Comparison of ENCODE assay signal across 23 cellular contexts in genomic region chr2:140696449-140696848, GRCh38.
A peak's percentile ranks its signal among the peaks of the same experiment; 100 is the strongest.
DNase-seq lines count a peak whose midpoint lies in the region; ATAC-seq and TF ChIP-seq lines count a peak whose summit lies in the region.
"Had no signal": no experiment of that assay in that cellular context is flagged by ENCODE, and none has a peak within 500 bp of the region (broad histone marks: within the 10 kb centered on the region; RNA-seq: fewer than 3 reads in every experiment).

No MANE protein-coding gene starts in this region.

- no peak overlapping the region for H4K8ac ChIP-seq in H9 (replicated peaks; ENCODE audit: insufficient read length, low read depth, low read length)

- no peak overlapping the region for H3K4me2 ChIP-seq in H9 (ENCODE audit: insufficient read depth, insufficient read length, low read length)
- H3K4me2 ChIP-seq in Karpas-422 (ENCODE audit: low read depth, low read length, poor library complexity, severe bottlenecking), result no peak overlapping the region
- H3K4me2 ChIP-seq: BLaER1 had no signal

- peak in 2 of 3 experiments; percentile 10 to 46 for DNase-seq in NCI-H1417 (lab: John Stamatoyannopoulos, UW)
- no peak for DNase-seq in NCI-H1417 treated with DMSO at 0.1 percent for 48 hours (lab: John Stamatoyannopoulos, UW)
- peak; percentile 38 for DNase-seq in H9
- peak; percentile 40 for DNase-seq in kidney tubule cell (ENCODE audit: low spot score)
- no peak for DNase-seq in CD8-positive, alpha-beta T cell
- no peak for DNase-seq in Karpas-422
- DNase-seq: activated CD4-positive, alpha-beta T cell treated with anti-CD3 and anti-CD28 coated beads, Interleukin-2, amount 10 ng/mL, durations not matched to agents 24 days and 14 days; activated CD8-positive, alpha-beta memory T cell treated with anti-CD3 and anti-CD28 coated beads, Interleukin-2, amount 50 U/mL, for 4 hours; activated effector memory CD4-positive, alpha-beta T cell treated with anti-CD3 and anti-CD28 coated beads, Interleukin-2, amount 50 U/mL, for 16 hours; adrenal gland; DMS153; foreskin melanocyte; HFFc6; left ventricle myocardium inferior; NCI-H1436 treated with DMSO at 0.1 percent for 48 hours; NCI-H226; SW 1271 had no signal

- no peak overlapping the region for H2BK12ac ChIP-seq in H9 (ENCODE audit: insufficient read length, low read depth, low read length)

- peak; percentile 30; the same call in 1 of the 3 replicates for TF ChIP-seq CTCF in H9 (conservative IDR thresholded peaks at IDR 0.05)
- peak; percentile 82 for TF ChIP-seq CTCF in VCaP (conservative IDR thresholded peaks at IDR 0.05)
- no peak for TF ChIP-seq CTCF in CD8-positive, alpha-beta T cell (IDR thresholded peaks at IDR 0.05)

- no peak overlapping the region for H2AK5ac ChIP-seq in H9 (ENCODE audit: insufficient read length, low read length)

- H3K79me2 ChIP-seq in H9 (ENCODE audit: insufficient read depth, low read length) (no peaks in the 10 kb centered on the region), Karpas-422 (ENCODE audit: low read length) (no peaks in the 10 kb centered on the region)

- H3K23ac ChIP-seq in H9 (ENCODE audit: insufficient read length, low read depth, low read length), result no peak overlapping the region

- H3K9me2 ChIP-seq in Karpas-422 (replicated peaks; ENCODE audit: insufficient read depth, low read length), result no peaks in the 10 kb centered on the region

- H2BK20ac ChIP-seq in H9 (ENCODE audit: low read depth, low read length, poor library complexity, severe bottlenecking), result no peak overlapping the region

- no peak overlapping the region for H3T11ph ChIP-seq in H9 (ENCODE audit: low read length)

- intact Hi-C loops in CD8-positive, alpha-beta T cell (cut with DNase I, micrococcal nuclease), result no loop called here

- H3K14ac ChIP-seq in H9 (ENCODE audit: insufficient read depth, low read length), result no peak overlapping the region

- no CpG with 5 or more reads among the region's 3 CpGs for WGBS in H9 (ENCODE audit: extremely low coverage, insufficient read length, low lambda C conversion rate)

- H3K27ac ChIP-seq in H9 (ENCODE audit: insufficient read length, low read depth, low read length) (no peak overlapping the region), VCaP (no peak overlapping the region), Karpas-422 (ENCODE audit: low read length) (no peak overlapping the region)
- H3K27ac ChIP-seq in CD8-positive, alpha-beta T cell (ENCODE audit: low read depth, low read length), result no peak overlapping the region
- H3K27ac ChIP-seq: adrenal gland, BLaER1, epithelial cell of prostate, left ventricle myocardium inferior had no signal

- H3K4me3 Mint-ChIP-seq in H9, result no peak overlapping the region
- no peak overlapping the region for H3K4me3 Mint-ChIP-seq in CD8-positive, alpha-beta T cell
- H3K4me3 Mint-ChIP-seq: activated CD4-positive, alpha-beta T cell treated with anti-CD3 and anti-CD28 coated beads, Interleukin-2, amount 10 ng/mL, durations not matched to agents 24 days and 14 days; dendritic cell treated with granulocyte-macrophage colony-stimulating factor and Interleukin-4, amounts not matched to agents 40 ng/mL and 50 ng/mL, for 4 days; HFFc6 had no signal

- H3K27me3 Mint-ChIP-seq in H9 (ENCODE audit: low read depth), result no peaks in the 10 kb centered on the region
- no peaks in the 10 kb centered on the region for H3K27me3 Mint-ChIP-seq in CD8-positive, alpha-beta T cell (ENCODE audit: low read depth)
- H3K27me3 Mint-ChIP-seq: activated CD4-positive, alpha-beta T cell treated with anti-CD3 and anti-CD28 coated beads, Interleukin-2, amount 10 ng/mL, durations not matched to agents 24 days and 14 days; dendritic cell treated with granulocyte-macrophage colony-stimulating factor and Interleukin-4, amounts not matched to agents 40 ng/mL and 50 ng/mL, for 4 days had no signal

- H2BK120ac ChIP-seq in H9 (ENCODE audit: low read depth, low read length, poor library complexity, severe bottlenecking), result no peak overlapping the region

- no peak overlapping the region for H3K4me3 ChIP-seq in CD8-positive, alpha-beta T cell (ENCODE audit: low read depth, low read length)
- no peak overlapping the region for H3K4me3 ChIP-seq in Karpas-422 (ENCODE audit: low read length)
- H3K4me3 ChIP-seq: adrenal gland, BLaER1, left ventricle myocardium inferior had no signal

- H3K4ac ChIP-seq in H9 (ENCODE audit: low read depth, low read length), result no peak overlapping the region

- no peak overlapping the region for H2AFZ ChIP-seq in H9 (ENCODE audit: low read length)
- no peak overlapping the region for H2AFZ ChIP-seq in Karpas-422 (ENCODE audit: low read length)

- no peaks in the 10 kb centered on the region for H3K4me1 Mint-ChIP-seq in H9
- no peaks in the 10 kb centered on the region for H3K4me1 Mint-ChIP-seq in CD8-positive, alpha-beta T cell (ENCODE audit: low read depth)
- H3K4me1 Mint-ChIP-seq: activated CD4-positive, alpha-beta T cell treated with anti-CD3 and anti-CD28 coated beads, Interleukin-2, amount 10 ng/mL, durations not matched to agents 24 days and 14 days had no signal

- POLR2A ChIA-PET in CD8-positive, alpha-beta T cell (lab: Charles Lee), result no interaction called here

- no peaks in the 10 kb centered on the region for H3K27me3 ChIP-seq in H9 (ENCODE audit: insufficient read depth, low read length)
- H3K27me3 ChIP-seq in CD8-positive, alpha-beta T cell (ENCODE audit: insufficient read depth, low read length), result no peaks in the 10 kb centered on the region
- no peaks in the 10 kb centered on the region for H3K27me3 ChIP-seq in Karpas-422 (ENCODE audit: low read length)
- H3K27me3 ChIP-seq: adrenal gland, BLaER1 had no signal

- H3K36me3 ChIP-seq in CD8-positive, alpha-beta T cell (ENCODE audit: insufficient read depth, low read length), result no peaks in the 10 kb centered on the region
- H3K36me3 ChIP-seq in Karpas-422 (ENCODE audit: insufficient read depth, low read length), result no peaks in the 10 kb centered on the region
- H3K36me3 ChIP-seq: adrenal gland, BLaER1, left ventricle myocardium inferior had no signal

- no peak for ATAC-seq in HG02623 (IDR thresholded peaks at IDR 0.05; ENCODE audit: unreplicated experiment)
- ATAC-seq in CD8-positive, alpha-beta T cell, result no peak
- ATAC-seq: Right ventricle myocardium inferior had no signal

- H4K20me1 ChIP-seq in H9 (ENCODE audit: control insufficient read depth, insufficient read depth, insufficient read length) (no peaks in the 10 kb centered on the region), Karpas-422 (ENCODE audit: insufficient read depth, low read depth, low read length) (no peaks in the 10 kb centered on the region)
- H4K20me1 ChIP-seq: BLaER1 had no signal

- H3K9ac ChIP-seq in H9 (ENCODE audit: extremely low read depth, insufficient read length, low read length) (no peak overlapping the region), Karpas-422 (ENCODE audit: low read length) (no peak overlapping the region)
- H3K9ac ChIP-seq: BLaER1 had no signal

- no peak overlapping the region for H2BK15ac ChIP-seq in H9 (ENCODE audit: low read depth, low read length)

- no peak overlapping the region for H3K18ac ChIP-seq in H9 (ENCODE audit: insufficient read length, low read depth, low read length)

- no peaks in the 10 kb centered on the region for H3K23me2 ChIP-seq in H9 (ENCODE audit: insufficient read length, low read depth, low read length, poor library complexity, severe bottlenecking)

- no peaks in the 10 kb centered on the region; a peak in 1 of 5 replicates for H3K9me3 Mint-ChIP-seq in H9
- peaks cover 4% of the 10 kb centered on the region for H3K9me3 Mint-ChIP-seq in CD8-positive, alpha-beta T cell
- H3K9me3 Mint-ChIP-seq: activated CD4-positive, alpha-beta T cell treated with anti-CD3 and anti-CD28 coated beads, Interleukin-2, amount 10 ng/mL, durations not matched to agents 24 days and 14 days; dendritic cell treated with granulocyte-macrophage colony-stimulating factor and Interleukin-4, amounts not matched to agents 40 ng/mL and 50 ng/mL, for 4 days had no signal

- CTCF ChIA-PET in CD8-positive, alpha-beta T cell (lab: Charles Lee), result no interaction called here

- no peak overlapping the region for H4K5ac ChIP-seq in H9 (ENCODE audit: insufficient read length, low read depth, low read length)

- no peak overlapping the region for H4K91ac ChIP-seq in H9 (ENCODE audit: insufficient read length, low read depth, low read length)

- no peak overlapping the region for H2BK5ac ChIP-seq in H9 (ENCODE audit: insufficient read length, low read length)

- H3K56ac ChIP-seq in H9 (ENCODE audit: insufficient read length, low read depth, low read length), result no peak overlapping the region

- H3K36me3 Mint-ChIP-seq in H9 (ENCODE audit: insufficient read depth in 1 of 3, low read depth in 3 of 3), result no peaks in the 10 kb centered on the region
- no peaks in the 10 kb centered on the region for H3K36me3 Mint-ChIP-seq in CD8-positive, alpha-beta T cell

- no peaks in the 10 kb centered on the region for H3K9me3 ChIP-seq in H9 (ENCODE audit: control insufficient read depth, low read depth, low read length)
- no peaks in the 10 kb centered on the region for H3K9me3 ChIP-seq in CD8-positive, alpha-beta T cell (ENCODE audit: low read length)
- H3K9me3 ChIP-seq in Karpas-422 (ENCODE audit: low read length), result peaks cover 26% of the 10 kb centered on the region
- H3K9me3 ChIP-seq: adrenal gland, BLaER1, left ventricle myocardium inferior had no signal

- H3K4me1 ChIP-seq in H9 (ENCODE audit: insufficient read depth, low read length) (no peaks in the 10 kb centered on the region), Karpas-422 (ENCODE audit: low read length) (no peaks in the 10 kb centered on the region)
- no peaks in the 10 kb centered on the region for H3K4me1 ChIP-seq in CD8-positive, alpha-beta T cell (ENCODE audit: insufficient read depth, low read length)
- H3K4me1 ChIP-seq: adrenal gland, BLaER1, left ventricle myocardium inferior had no signal

- H3K79me1 ChIP-seq in H9 (ENCODE audit: insufficient read depth, low read depth, low read length, poor library complexity, severe bottlenecking), result no peaks in the 10 kb centered on the region

- no peak overlapping the region for H3K27ac Mint-ChIP-seq in H9
- no peak overlapping the region for H3K27ac Mint-ChIP-seq in CD8-positive, alpha-beta T cell
- H3K27ac Mint-ChIP-seq: activated CD4-positive, alpha-beta T cell treated with anti-CD3 and anti-CD28 coated beads, Interleukin-2, amount 10 ng/mL, durations not matched to agents 24 days and 14 days; dendritic cell treated with granulocyte-macrophage colony-stimulating factor and Interleukin-4, amounts not matched to agents 40 ng/mL and 50 ng/mL, for 4 days; HFFc6 had no signal

Comparison
In these comparisons a context has a peak if more than half of its experiments do, and no peak if none do; other contexts are left out.
1. DNase-seq: peak in NCI-H1417 (2 of 3), H9 (single experiment) and kidney tubule cell (single experiment); none in NCI-H1417 treated with DMSO at 0.1 percent for 48 hours (single experiment), CD8-positive, alpha-beta T cell (0 of 7) and Karpas-422 (single experiment).